21 cellular contexts compared by ENCODE assay signal in the genomic region with DNA sequence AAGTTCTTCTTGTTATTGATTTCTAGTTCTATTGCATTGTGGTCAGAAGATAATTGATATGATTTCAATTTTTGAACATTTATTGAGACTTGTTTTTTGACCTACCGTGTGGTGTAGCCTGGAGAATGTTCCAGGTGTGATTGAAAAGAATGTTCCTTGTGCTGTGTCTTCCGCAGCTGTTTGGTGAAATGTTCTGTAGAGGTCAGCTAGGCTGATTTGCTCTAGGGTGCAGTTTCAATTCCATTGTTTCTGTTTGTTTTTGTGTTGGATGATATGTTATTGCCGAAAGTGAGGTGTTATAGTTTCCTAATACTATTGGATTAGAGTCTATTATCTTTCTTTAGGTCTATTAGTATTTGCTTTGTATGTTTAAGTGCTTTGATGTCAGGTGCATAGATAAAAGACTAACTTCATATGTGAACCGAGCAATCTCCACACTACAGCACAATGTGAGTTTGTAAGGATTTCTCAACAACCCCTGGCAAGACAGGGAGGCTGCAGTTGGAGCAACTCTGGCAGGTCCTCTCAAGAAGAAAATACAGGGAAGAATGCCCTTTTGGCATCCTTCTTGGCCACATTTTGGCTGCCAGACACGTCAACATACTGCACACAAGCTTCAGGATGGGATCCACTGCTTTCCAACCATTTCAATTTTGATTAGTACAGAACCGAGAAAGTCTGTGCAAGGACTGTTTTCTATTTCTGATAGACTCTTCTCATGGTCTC.
DNase-seq lines count a peak whose midpoint lies in the region; ATAC-seq and TF ChIP-seq lines count a peak whose summit lies in the region.
"Had no signal": no experiment of that assay in that cellular context is flagged by ENCODE, and none has a peak within 500 bp of the region (broad histone marks: within the 10 kb centered on the region; RNA-seq: fewer than 3 reads in every experiment).

No MANE protein-coding gene starts in this region.

- TF ChIP-seq CTCF in left ventricle myocardium inferior (IDR thresholded peaks at IDR 0.05; ENCODE audit: borderline replicate concordance) (no peak), neural progenitor cell (IDR thresholded peaks at IDR 0.05) (no peak)
- TF ChIP-seq CTCF in CD4-positive, alpha-beta T cell (IDR thresholded peaks at IDR 0.05): no peak

- POLR2A ChIA-PET in CD4-positive, alpha-beta T cell (lab: Charles Lee): no interaction called here

- intact Hi-C loops in right cardiac atrium (cut with DNase I): no loop called here
- intact Hi-C loops in left ventricle myocardium inferior (cut with micrococcal nuclease): no loop called here
- intact Hi-C loops in CD4-positive, alpha-beta T cell (cut with DNase I, micrococcal nuclease): no loop called here

- CTCF ChIA-PET in CD4-positive, alpha-beta T cell (lab: Charles Lee): no interaction called here

- H3K9me3 Mint-ChIP-seq in CD4-positive, alpha-beta T cell: peaks cover 8% of the 10 kb centered on the region
- peaks cover 3% of the 10 kb centered on the region for H3K9me3 Mint-ChIP-seq in neural progenitor cell

- H3K27me3 ChIP-seq in right cardiac atrium (ENCODE audit: control insufficient read depth, insufficient read depth) (no peaks in the 10 kb centered on the region), left ventricle myocardium inferior (ENCODE audit: low read depth) (no peaks in the 10 kb centered on the region), neural progenitor cell (no peaks in the 10 kb centered on the region)
- H3K27me3 ChIP-seq in CD4-positive, alpha-beta T cell (ENCODE audit: control insufficient read depth, insufficient read depth, low read length): no peaks in the 10 kb centered on the region
- H3K27me3 ChIP-seq: BLaER1 had no signal

- no peak overlapping the region for H3K4me3 Mint-ChIP-seq in CD4-positive, alpha-beta T cell
- H3K4me3 Mint-ChIP-seq in neural progenitor cell: no peak overlapping the region
- H3K4me3 Mint-ChIP-seq: B cell; CD4-positive, CD25-positive, alpha-beta regulatory T cell; CD8-positive, alpha-beta memory T cell; HFFc6 had no signal

- no peaks in the 10 kb centered on the region for H3K9me3 ChIP-seq in right cardiac atrium (ENCODE audit: control insufficient read depth, low read length)
- peaks cover 4% of the 10 kb centered on the region for H3K9me3 ChIP-seq in left ventricle myocardium inferior (replicated peaks)
- no peaks in the 10 kb centered on the region for H3K9me3 ChIP-seq in CD4-positive, alpha-beta T cell (ENCODE audit: control insufficient read depth, low read length)
- no peaks in the 10 kb centered on the region for H3K9me3 ChIP-seq in neural progenitor cell (ENCODE audit: low read depth)
- H3K9me3 ChIP-seq: BLaER1, HAP-1 had no signal

- no peaks in the 10 kb centered on the region for H3K36me3 ChIP-seq in left ventricle myocardium inferior
- no peaks in the 10 kb centered on the region for H3K36me3 ChIP-seq in neural progenitor cell
- H3K36me3 ChIP-seq: BLaER1, HAP-1 had no signal

- no peaks in the 10 kb centered on the region for H4K20me1 ChIP-seq in neural progenitor cell (ENCODE audit: low read depth)
- H4K20me1 ChIP-seq: BLaER1 had no signal

- H3K79me2 ChIP-seq in neural progenitor cell (ENCODE audit: low read depth): no peaks in the 10 kb centered on the region

- WGBS in right cardiac atrium: 65% methylated on average over 6 of the region's 6 CpGs

- H3K4me1 ChIP-seq in right cardiac atrium (ENCODE audit: control insufficient read depth, insufficient read depth, low read length) (no peaks in the 10 kb centered on the region), left ventricle myocardium inferior (no peaks in the 10 kb centered on the region), neural progenitor cell (no peaks in the 10 kb centered on the region)
- H3K4me1 ChIP-seq: BLaER1, HAP-1 had no signal

- DNase-seq in right cardiac atrium (peak; percentile 28 to 73 (median 51)), left ventricle myocardium inferior (no peak), astrocyte of the hippocampus (ENCODE audit: low read depth, low spot score) (peak; percentile 12), globus pallidus (ENCODE audit: low spot score) (peak; percentile 7), neural progenitor cell (ENCODE audit: low spot score) (no peak), NCI-H2227 (lab: John Stamatoyannopoulos, UW; ENCODE audit: unreplicated experiment) (no peak)
- no peak for DNase-seq in CD4-positive, alpha-beta T cell
- DNase-seq: CD4-positive, CD25-positive, alpha-beta regulatory T cell; CD8-positive, alpha-beta memory T cell; DMS 273 treated with DMSO at 0.1 percent for 48 hours; DMS79; EL; GDM1; GOT3; HFFc6 had no signal

- H3K27ac ChIP-seq in right cardiac atrium (ENCODE audit: low read length) (no peak overlapping the region), left ventricle myocardium inferior (replicated peaks) (no peak overlapping the region), neural progenitor cell (no peak overlapping the region)
- no peak overlapping the region for H3K27ac ChIP-seq in CD4-positive, alpha-beta T cell (ENCODE audit: low read depth, low read length)
- H3K27ac ChIP-seq: 22Rv1, BLaER1, C4-2B had no signal

- no peak overlapping the region for H3K4me2 ChIP-seq in neural progenitor cell
- H3K4me2 ChIP-seq: BLaER1 had no signal

- H3K27me3 Mint-ChIP-seq in CD4-positive, alpha-beta T cell: no peaks in the 10 kb centered on the region
- H3K27me3 Mint-ChIP-seq in neural progenitor cell (ENCODE audit: insufficient read depth, low read depth): peaks cover 2% of the 10 kb centered on the region
- H3K27me3 Mint-ChIP-seq: CD4-positive, CD25-positive, alpha-beta regulatory T cell; CD8-positive, alpha-beta memory T cell had no signal

- H3K4me3 ChIP-seq in right cardiac atrium (ENCODE audit: low read length): no peak overlapping the region
- no peak overlapping the region for H3K4me3 ChIP-seq in left ventricle myocardium inferior
- no peak overlapping the region for H3K4me3 ChIP-seq in neural progenitor cell
- H3K4me3 ChIP-seq: BLaER1, GM12878, HAP-1 had no signal

- H2AFZ ChIP-seq in neural progenitor cell (replicated peaks): no peak overlapping the region

- H3K27ac Mint-ChIP-seq in CD4-positive, alpha-beta T cell: no peak overlapping the region
- H3K27ac Mint-ChIP-seq in neural progenitor cell: no peak overlapping the region
- H3K27ac Mint-ChIP-seq: B cell; CD8-positive, alpha-beta memory T cell; HFFc6 had no signal

- H3F3A ChIP-seq in neural progenitor cell (ENCODE audit: low read depth): no peaks in the 10 kb centered on the region

- peak; percentile 40 to 75 for ATAC-seq in right cardiac atrium
- ATAC-seq in CD4-positive, alpha-beta T cell (ENCODE audit: poor library complexity): no peak
- ATAC-seq: GM12878 had no signal

- no peaks in the 10 kb centered on the region for H3K4me1 Mint-ChIP-seq in CD4-positive, alpha-beta T cell (ENCODE audit: low read depth)
- no peaks in the 10 kb centered on the region for H3K4me1 Mint-ChIP-seq in neural progenitor cell
- H3K4me1 Mint-ChIP-seq: B cell; CD4-positive, CD25-positive, alpha-beta regulatory T cell; CD8-positive, alpha-beta memory T cell had no signal

- H3K36me3 Mint-ChIP-seq in CD4-positive, alpha-beta T cell (ENCODE audit: low read depth): no peaks in the 10 kb centered on the region
- H3K36me3 Mint-ChIP-seq in neural progenitor cell: no peaks in the 10 kb centered on the region
- H3K36me3 Mint-ChIP-seq: CD4-positive, CD25-positive, alpha-beta regulatory T cell; CD8-positive, alpha-beta memory T cell had no signal

- no peak overlapping the region for H3K9ac ChIP-seq in neural progenitor cell
- H3K9ac ChIP-seq: BLaER1 had no signal

Comparison
In these comparisons a context has a peak if more than half of its experiments do, and no peak if none do; other contexts are left out.
1. DNase-seq: peak in right cardiac atrium (3 of 3), astrocyte of the hippocampus (single experiment) and globus pallidus (single experiment); none in left ventricle myocardium inferior (single experiment), CD4-positive, alpha-beta T cell (0 of 10), neural progenitor cell (single experiment) and NCI-H2227 (single experiment).